Comparison of ENCODE assay signal across 9 cellular contexts in genomic region chr12:55745361-55746146, GRCh38. TPM values are rescaled to one million over a fixed set of nuclear protein-coding genes. Genes with fewer than 3 reads are reported as not detected.
DNase-seq lines count a peak whose midpoint lies in the region; ATAC-seq and TF ChIP-seq lines count a peak whose summit lies in the region.
"Had no signal": no experiment of that assay in that cellular context is flagged by ENCODE, and none has a peak within 500 bp of the region (broad histone marks: within the 10 kb centered on the region; RNA-seq: fewer than 3 reads in every experiment).

No MANE protein-coding gene starts in this region.

- TF ChIP-seq CTCF in AG10803 (conservative IDR thresholded peaks at IDR 0.05; ENCODE audit: low read length): no peak

- H3K36me3 ChIP-seq in KOPT-K1 (ENCODE audit: insufficient read depth, low read length): peaks cover 42% of the 10 kb centered on the region

- peaks cover 41% of the 10 kb centered on the region for H3K4me1 Mint-ChIP-seq in activated naive CD8-positive, alpha-beta T cell treated with anti-CD3 and anti-CD28 coated beads, Interleukin-2, amount 50 U/mL, for 24 hours

- H3K36me3 Mint-ChIP-seq in activated naive CD8-positive, alpha-beta T cell treated with anti-CD3 and anti-CD28 coated beads, Interleukin-2, amount 50 U/mL, for 24 hours (ENCODE audit: low read depth): peaks cover 7% of the 10 kb centered on the region

- peak overlapping the region; percentile 86 for H3K4me3 Mint-ChIP-seq in activated naive CD8-positive, alpha-beta T cell treated with anti-CD3 and anti-CD28 coated beads, Interleukin-2, amount 50 U/mL, for 24 hours

- no peak for ATAC-seq in activated naive CD8-positive, alpha-beta T cell treated with anti-CD3 and anti-CD28 coated beads, Interleukin-2, amount 50 U/mL, for 24 hours
- ATAC-seq in left lobe of liver: no peak
- no peak for ATAC-seq in HG03135 (IDR thresholded peaks at IDR 0.05; ENCODE audit: unreplicated experiment)
- no peak for ATAC-seq in HG02981 (IDR thresholded peaks at IDR 0.05; ENCODE audit: unreplicated experiment)

- H3K27me3 Mint-ChIP-seq in activated naive CD8-positive, alpha-beta T cell treated with anti-CD3 and anti-CD28 coated beads, Interleukin-2, amount 50 U/mL, for 24 hours: no peaks in the 10 kb centered on the region

- no peaks in the 10 kb centered on the region for H3K9me3 ChIP-seq in KOPT-K1 (ENCODE audit: insufficient read depth, low read length, poor library complexity, severe bottlenecking)

- H3K27ac ChIP-seq in KOPT-K1 (ENCODE audit: low read depth, low read length, poor library complexity, severe bottlenecking): peak overlapping the region; percentile 70

- peak overlapping the region; percentile 15; the same call in 1 of the 2 replicates for H3K4me3 ChIP-seq in AG10803 (ENCODE audit: low read length)

- no peak for DNase-seq in AG10803 (ENCODE audit: low read depth)
- no peak for DNase-seq in activated naive CD8-positive, alpha-beta T cell treated with anti-CD3 and anti-CD28 coated beads, Interleukin-2, amount 50 U/mL, for 24 hours
- DNase-seq in left lobe of liver (ENCODE audit: low spot score): peak; percentile 37
- DNase-seq in pons (ENCODE audit: low spot score): no peak
- DNase-seq in HCEC 1CT: no peak
- DNase-seq: activated naive CD8-positive, alpha-beta T cell treated with anti-CD3 and anti-CD28 coated beads, Interleukin-2, amount 10 ng/mL, durations not matched to agents 7 days and 5 days had no signal

- H3K9me3 Mint-ChIP-seq in activated naive CD8-positive, alpha-beta T cell treated with anti-CD3 and anti-CD28 coated beads, Interleukin-2, amount 50 U/mL, for 24 hours: no peaks in the 10 kb centered on the region
- H3K9me3 Mint-ChIP-seq: activated naive CD8-positive, alpha-beta T cell treated with anti-CD3 and anti-CD28 coated beads, Interleukin-2, amount 10 ng/mL, durations not matched to agents 7 days and 5 days had no signal

- H3K27ac Mint-ChIP-seq in activated naive CD8-positive, alpha-beta T cell treated with anti-CD3 and anti-CD28 coated beads, Interleukin-2, amount 50 U/mL, for 24 hours: peak overlapping the region; percentile 24

RNA-seq across cellular contexts. Expression of gene GDF11, which starts 2.6 kb away (rescaled TPM):
- total RNA-seq in left lobe of liver: 1.1 TPM

RNA-seq across cellular contexts. Expression of gene CD63, which starts 16.7 kb away (rescaled TPM):
- total RNA-seq in left lobe of liver: 203 TPM

RNA-seq across cellular contexts. Expression of gene RDH5, which starts 25.4 kb away (rescaled TPM):
- total RNA-seq in left lobe of liver: 60.0 TPM

RNA-seq across cellular contexts. Expression of gene BLOC1S1, which starts 29.7 kb away (rescaled TPM):
- 97.2 TPM for total RNA-seq in left lobe of liver

RNA-seq across cellular contexts. Expression of gene ITGA7, which starts 37.9 kb away (rescaled TPM):
- total RNA-seq in left lobe of liver: 16.9 TPM
